Comparison of ENCODE assay signal across 17 cellular contexts in genomic region chr15:49895337-49896223, GRCh38.
A peak's percentile ranks its signal among the peaks of the same experiment; 100 is the strongest.
DNase-seq lines count a peak whose midpoint lies in the region; ATAC-seq and TF ChIP-seq lines count a peak whose summit lies in the region.
"Had no signal": no experiment of that assay in that cellular context is flagged by ENCODE, and none has a peak within 500 bp of the region (broad histone marks: within the 10 kb centered on the region; RNA-seq: fewer than 3 reads in every experiment).

No MANE protein-coding gene starts in this region.

- WGBS in tibial nerve, 2 donors = 29 to 31% methylated on average over 6 of the region's 6 CpGs

- H3K4me1 ChIP-seq in tibial nerve = peaks cover 0 to 41% (median 18%) of the 10 kb centered on the region in 4 donors
- no peaks in the 10 kb centered on the region for H3K4me1 ChIP-seq in upper lobe of right lung
- H3K4me1 ChIP-seq: Caco-2 had no signal

- peaks cover 39% of the 10 kb centered on the region for H3K4me1 Mint-ChIP-seq in mesothelial cell of epicardium
- H3K4me1 Mint-ChIP-seq: T-cell had no signal

- TF ChIP-seq CTCF in fibroblast of mammary gland (conservative IDR thresholded peaks at IDR 0.05; ENCODE audit: control insufficient read depth, insufficient read depth, low read depth, low read length) = no peak
- TF ChIP-seq CTCF in mesothelial cell of epicardium (IDR thresholded peaks at IDR 0.05; ENCODE audit: unreplicated experiment) = no peak
- no peak for TF ChIP-seq CTCF in tibial nerve (IDR thresholded peaks at IDR 0.05)
- TF ChIP-seq CTCF in upper lobe of right lung (IDR thresholded peaks at IDR 0.05) = no peak

- H3K36me3 Mint-ChIP-seq in mesothelial cell of epicardium = peaks cover 2% of the 10 kb centered on the region
- H3K36me3 Mint-ChIP-seq: T-cell had no signal

- TF ChIP-seq EP300 in tibial nerve (IDR thresholded peaks at IDR 0.05) = peak in 1 of 2 donors; percentile 38

- no peak overlapping the region for H3K4me3 ChIP-seq in fibroblast of mammary gland (ENCODE audit: control insufficient read depth, low read depth, low read length)
- no peak overlapping the region for H3K4me3 ChIP-seq in tibial nerve
- H3K4me3 ChIP-seq in upper lobe of right lung = no peak overlapping the region

- no peak for ATAC-seq in upper lobe of right lung
- no peak for ATAC-seq in GM21381 (IDR thresholded peaks at IDR 0.05; ENCODE audit: unreplicated experiment)
- ATAC-seq: esophagus mucosa, T-cell had no signal

- peak overlapping the region in 3 of 4 donors; percentile 22 to 81 (median 71) for H3K27ac ChIP-seq in tibial nerve
- no peak overlapping the region for H3K27ac ChIP-seq in upper lobe of right lung
- H3K27ac ChIP-seq: 22Rv1 had no signal

- H3K9me3 Mint-ChIP-seq in mesothelial cell of epicardium = peaks cover 4% of the 10 kb centered on the region
- H3K9me3 Mint-ChIP-seq: T-cell had no signal

- no peak overlapping the region for H3K4me3 Mint-ChIP-seq in mesothelial cell of epicardium
- H3K4me3 Mint-ChIP-seq: T-cell had no signal

- H3K36me3 ChIP-seq in tibial nerve (no peaks in the 10 kb centered on the region), upper lobe of right lung (no peaks in the 10 kb centered on the region)

- intact Hi-C loops in upper lobe of right lung (cut with DNase I) = no loop called here

- TF ChIP-seq POLR2A in tibial nerve (IDR thresholded peaks at IDR 0.05) = no peak

- H3K9me3 ChIP-seq in tibial nerve (no peaks in the 10 kb centered on the region), upper lobe of right lung (no peaks in the 10 kb centered on the region)
- H3K9me3 ChIP-seq: Caco-2 had no signal

- H3K27me3 ChIP-seq in tibial nerve (no peaks in the 10 kb centered on the region), upper lobe of right lung (no peaks in the 10 kb centered on the region)

- H3K27ac Mint-ChIP-seq in mesothelial cell of epicardium = peak overlapping the region; percentile 79
- H3K27ac Mint-ChIP-seq: progenitor cell of endocrine pancreas, T-cell had no signal

- DNase-seq in NCI-H2171 treated with DMSO at 0.1 percent for 48 hours (lab: John Stamatoyannopoulos, UW) = peak; percentile 19
- no peak for DNase-seq in NCI-H2171 (lab: John Stamatoyannopoulos, UW)
- DNase-seq in fibroblast of mammary gland (ENCODE audit: low read depth) = peak; percentile 42
- no peak for DNase-seq in mesothelial cell of epicardium (ENCODE audit: low spot score in 2 of 2, unreplicated experiment in 2 of 2)
- DNase-seq in tibial nerve (ENCODE audit: low spot score in 2 of 2) = no peak
- no peak for DNase-seq in NCI-H146 (lab: John Stamatoyannopoulos, UW)
- DNase-seq in upper lobe of right lung = no peak
- DNase-seq: activated effector memory CD4-positive, alpha-beta T cell treated with anti-CD3 and anti-CD28 coated beads, Interleukin-2, amount 50 U/mL, for 16 hours; central memory CD4-positive, alpha-beta T cell; MM.1S; OCI-M1; T-cell had no signal

- no peaks in the 10 kb centered on the region for H3K27me3 Mint-ChIP-seq in mesothelial cell of epicardium (ENCODE audit: low read depth)
- H3K27me3 Mint-ChIP-seq: progenitor cell of endocrine pancreas had no signal

Comparison
In these comparisons a context has a peak if more than half of its experiments do, and no peak if none do; other contexts are left out.
1. DNase-seq: peak in NCI-H2171 treated with DMSO at 0.1 percent for 48 hours (single experiment) and fibroblast of mammary gland (single experiment); none in NCI-H2171 (single experiment), mesothelial cell of epicardium (0 of 2), tibial nerve (0 of 2), NCI-H146 (single experiment) and upper lobe of right lung (single experiment).